8 cellular contexts compared by ENCODE assay signal in genomic region chr1:111592389-111593361, GRCh38. TPM values are rescaled to one million over a fixed set of nuclear protein-coding genes. Genes with fewer than 3 reads are reported as not detected.
DNase-seq lines count a peak whose midpoint lies in the region; ATAC-seq and TF ChIP-seq lines count a peak whose summit lies in the region.

No MANE protein-coding gene starts in this region.

- no peak for TF ChIP-seq POLR2A in suprapubic skin (IDR thresholded peaks at IDR 0.05)

- peak overlapping the region; percentile 86 for H3K4me2 ChIP-seq in OCI-LY3 (ENCODE audit: low read length)

- no peaks in the 10 kb centered on the region for H4K20me1 ChIP-seq in OCI-LY3 (ENCODE audit: insufficient read depth, low read length)

- peak; percentile 76 for ATAC-seq in HG02981 (IDR thresholded peaks at IDR 0.05; ENCODE audit: unreplicated experiment)

- H3K4me1 ChIP-seq in OCI-LY3 (ENCODE audit: low read length) (peaks cover 96% of the 10 kb centered on the region), suprapubic skin (peaks cover 46% of the 10 kb centered on the region)

- H3K4me3 ChIP-seq in OCI-LY3 (ENCODE audit: low read length) (peak overlapping the region; percentile 66), fibroblast of villous mesenchyme (ENCODE audit: low read depth, low read length) (peak overlapping the region; percentile 22), suprapubic skin (no peak overlapping the region)

- H3K27ac ChIP-seq in OCI-LY3 (ENCODE audit: low read length) (peak overlapping the region; percentile 100), suprapubic skin (peak overlapping the region; percentile 80)

- H3K79me2 ChIP-seq in OCI-LY3 (ENCODE audit: low read length), result peaks cover 13% of the 10 kb centered on the region

- H3K4me3 Mint-ChIP-seq in activated T-helper 1 cell treated with anti-CD3 and anti-CD28 coated beads, Interleukin-12 subunit alpha, Interleukin-12 subunit beta, Interleukin-2, Interleukin-4 antibody, amounts not matched to agents 30 ng/mL and 10 ng/mL and 1 ng/mL, durations not matched to agents 14 hours and 24 hours and 36 hours, result peak overlapping the region; percentile 25
- H3K4me3 Mint-ChIP-seq in osteocyte (ENCODE audit: unreplicated experiment), result peak overlapping the region; percentile 51

- intact Hi-C loops in activated T-helper 1 cell treated with anti-CD3 and anti-CD28 coated beads, Interleukin-12 subunit alpha, Interleukin-12 subunit beta, Interleukin-2, Interleukin-4 antibody, amounts not matched to agents 30 ng/mL and 10 ng/mL and 1 ng/mL, durations not matched to agents 14 hours and 24 hours and 36 hours (cut with micrococcal nuclease), result loop anchor here (1.0 to 10.0 kb wide), 9 partner anchors 9 to 1698 kb away; partner anchors contain the start of gene INKA2

- peak overlapping the region; percentile 74 for H3K9ac ChIP-seq in OCI-LY3 (ENCODE audit: low read length)

- H3K36me3 ChIP-seq in OCI-LY3 (replicated peaks; ENCODE audit: low read depth, low read length) (no peaks in the 10 kb centered on the region), suprapubic skin (no peaks in the 10 kb centered on the region)

- 4% methylated on average over 11 of the region's 11 CpGs for WGBS in suprapubic skin

- H3K27me3 Mint-ChIP-seq in activated T-helper 1 cell treated with anti-CD3 and anti-CD28 coated beads, Interleukin-12 subunit alpha, Interleukin-12 subunit beta, Interleukin-2, Interleukin-4 antibody, amounts not matched to agents 30 ng/mL and 10 ng/mL and 1 ng/mL, durations not matched to agents 14 hours and 24 hours and 36 hours (ENCODE audit: insufficient read depth), result peaks cover 2% of the 10 kb centered on the region
- peaks cover 9% of the 10 kb centered on the region for H3K27me3 Mint-ChIP-seq in osteocyte (ENCODE audit: unreplicated experiment)

- H3K36me3 Mint-ChIP-seq in activated T-helper 1 cell treated with anti-CD3 and anti-CD28 coated beads, Interleukin-12 subunit alpha, Interleukin-12 subunit beta, Interleukin-2, Interleukin-4 antibody, amounts not matched to agents 30 ng/mL and 10 ng/mL and 1 ng/mL, durations not matched to agents 14 hours and 24 hours and 36 hours (ENCODE audit: low read depth), result peaks cover 13% of the 10 kb centered on the region
- H3K36me3 Mint-ChIP-seq in osteocyte (ENCODE audit: unreplicated experiment), result no peaks in the 10 kb centered on the region

- H3K9me3 ChIP-seq in OCI-LY3 (ENCODE audit: insufficient read depth, low read length) (no peaks in the 10 kb centered on the region), suprapubic skin (no peaks in the 10 kb centered on the region)

- peaks cover 76% of the 10 kb centered on the region for H3K4me1 Mint-ChIP-seq in activated T-helper 1 cell treated with anti-CD3 and anti-CD28 coated beads, Interleukin-12 subunit alpha, Interleukin-12 subunit beta, Interleukin-2, Interleukin-4 antibody, amounts not matched to agents 30 ng/mL and 10 ng/mL and 1 ng/mL, durations not matched to agents 14 hours and 24 hours and 36 hours (ENCODE audit: low read depth)
- H3K4me1 Mint-ChIP-seq in osteocyte (ENCODE audit: unreplicated experiment), result peaks cover 17% of the 10 kb centered on the region

- TF ChIP-seq CTCF in OCI-LY3 (IDR thresholded peaks at IDR 0.05; ENCODE audit: low read depth, low read length), result no peak
- no peak for TF ChIP-seq CTCF in fibroblast of villous mesenchyme (IDR thresholded peaks at IDR 0.05; ENCODE audit: insufficient read depth, low read depth, low read length)
- no peak for TF ChIP-seq CTCF in osteocyte (IDR thresholded peaks at IDR 0.05)
- TF ChIP-seq CTCF in suprapubic skin (IDR thresholded peaks at IDR 0.05), result no peak

- TF ChIP-seq EP300 in suprapubic skin (IDR thresholded peaks at IDR 0.05), result no peak

- H3K9me3 Mint-ChIP-seq in activated T-helper 1 cell treated with anti-CD3 and anti-CD28 coated beads, Interleukin-12 subunit alpha, Interleukin-12 subunit beta, Interleukin-2, Interleukin-4 antibody, amounts not matched to agents 30 ng/mL and 10 ng/mL and 1 ng/mL, durations not matched to agents 14 hours and 24 hours and 36 hours, result no peaks in the 10 kb centered on the region
- H3K9me3 Mint-ChIP-seq in osteocyte (ENCODE audit: unreplicated experiment), result no peaks in the 10 kb centered on the region

- H3K27ac Mint-ChIP-seq in activated T-helper 1 cell treated with anti-CD3 and anti-CD28 coated beads, Interleukin-12 subunit alpha, Interleukin-12 subunit beta, Interleukin-2, Interleukin-4 antibody, amounts not matched to agents 30 ng/mL and 10 ng/mL and 1 ng/mL, durations not matched to agents 14 hours and 24 hours and 36 hours, result peak overlapping the region; percentile 91
- H3K27ac Mint-ChIP-seq in osteocyte (ENCODE audit: unreplicated experiment), result peak overlapping the region; percentile 28

- DNase-seq in SIG-M5 treated with dmso at 0.1 percent for 504 hours (lab: John Stamatoyannopoulos, UW; ENCODE audit: unreplicated experiment) (peak; percentile 40), SIG-M5 (lab: John Stamatoyannopoulos, UW) (no peak), fibroblast of villous mesenchyme (ENCODE audit: low read depth) (peak; percentile 65), osteocyte (ENCODE audit: extremely low spot score, unreplicated experiment) (no peak), suprapubic skin (ENCODE audit: low spot score in 2 of 2) (peak; percentile 87 to 88)
- peak; percentile 84 for DNase-seq in activated T-helper 1 cell treated with anti-CD3 and anti-CD28 coated beads, Interleukin-12 subunit alpha, Interleukin-12 subunit beta, Interleukin-2, Interleukin-4 antibody, amounts not matched to agents 30 ng/mL and 10 ng/mL and 1 ng/mL, durations not matched to agents 14 hours and 24 hours and 36 hours (ENCODE audit: low spot score)

- H3K27me3 ChIP-seq in OCI-LY3 (ENCODE audit: low read depth, low read length) (no peaks in the 10 kb centered on the region), suprapubic skin (no peaks in the 10 kb centered on the region)

- no peak overlapping the region; the same call in 1 of the 2 replicates for H2AFZ ChIP-seq in OCI-LY3 (ENCODE audit: low read depth, low read length)

RNA-seq across cellular contexts. Expression of gene RAP1A, which starts 26.9 kb away (rescaled TPM):
- 326 and 348 TPM in 2 replicates for total RNA-seq in activated T-helper 1 cell treated with anti-CD3 and anti-CD28 coated beads, Interleukin-12 subunit alpha, Interleukin-12 subunit beta, Interleukin-2, Interleukin-4 antibody, amounts not matched to agents 30 ng/mL and 10 ng/mL and 1 ng/mL, durations not matched to agents 14 hours and 24 hours and 36 hours
- total RNA-seq in fibroblast of villous mesenchyme (13.5 and 25.5 TPM in 2 replicates), osteocyte (48.3 and 51.0 TPM in 2 replicates), suprapubic skin (10 to 100 TPM; 31.0 to 38.4 (median 35.3) TPM)

Comparison
In these comparisons a context has a peak if more than half of its experiments do, and no peak if none do; other contexts are left out.
1. DNase-seq: peak in SIG-M5 treated with dmso at 0.1 percent for 504 hours (single experiment), activated T-helper 1 cell treated with anti-CD3 and anti-CD28 coated beads, Interleukin-12 subunit alpha, Interleukin-12 subunit beta, Interleukin-2, Interleukin-4 antibody, amounts not matched to agents 30 ng/mL and 10 ng/mL and 1 ng/mL, durations not matched to agents 14 hours and 24 hours and 36 hours (single experiment), fibroblast of villous mesenchyme (single experiment) and suprapubic skin (2 of 2); none in SIG-M5 (single experiment) and osteocyte (single experiment).